ENCODE assay signal across 10 cellular contexts in the genomic region with DNA sequence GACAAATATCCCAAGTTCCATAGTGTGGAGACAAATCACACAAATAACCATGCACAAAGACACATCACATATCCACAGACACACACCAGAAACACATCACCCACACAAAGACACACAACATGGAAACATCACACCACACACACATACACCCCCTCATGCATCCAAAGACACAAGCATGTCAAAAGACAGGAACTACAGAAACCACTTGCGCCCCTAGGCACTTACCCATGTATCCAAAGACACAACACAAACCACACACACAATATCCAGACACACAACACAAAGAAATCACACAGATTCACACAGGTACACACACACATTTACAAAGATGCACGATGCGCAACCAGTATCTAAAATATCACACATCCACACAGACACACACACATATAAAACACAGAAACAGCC. TPM values are rescaled to one million over a fixed set of nuclear protein-coding genes. Genes with fewer than 3 reads are reported as not detected.
DNase-seq lines count a peak whose midpoint lies in the region; ATAC-seq, FAIRE-seq and TF ChIP-seq lines count a peak whose summit lies in the region.
"Had no signal": no experiment of that assay in that cellular context is flagged by ENCODE, and none has a peak within 500 bp of the region (broad histone marks: within the 10 kb centered on the region; RNA-seq: fewer than 3 reads in every experiment).

No MANE protein-coding gene starts in this region.

- no peak for TF ChIP-seq CTCF in A549 (IDR thresholded peaks at IDR 0.05)
- no peak for TF ChIP-seq CTCF in GM23338 (conservative IDR thresholded peaks at IDR 0.05; ENCODE audit: low read depth in 2 of 2)
- no peak for TF ChIP-seq CTCF in psoas muscle (IDR thresholded peaks at IDR 0.05)
- TF ChIP-seq CTCF in sigmoid colon (IDR thresholded peaks at IDR 0.05): no peak

- H3K79me2 ChIP-seq in GM23338 (replicated peaks; ENCODE audit: insufficient read depth) (peaks cover 11% of the 10 kb centered on the region), mesendoderm (ENCODE audit: control insufficient read depth, insufficient read depth, low read length) (no peaks in the 10 kb centered on the region)

- TF ChIP-seq EP300 in A549 (IDR thresholded peaks at IDR 0.05) (no peak), sigmoid colon (IDR thresholded peaks at IDR 0.05) (no peak)

- no peak for TF ChIP-seq RAD21 in A549 (conservative IDR thresholded peaks at IDR 0.05 in 1 of 2, IDR thresholded peaks at IDR 0.05 in 1 of 2)

- H3K4me1 ChIP-seq in A549 (peaks cover 12% of the 10 kb centered on the region), GM23338 (ENCODE audit: insufficient read depth) (peaks cover 26% of the 10 kb centered on the region), psoas muscle (no peaks in the 10 kb centered on the region), sigmoid colon (peaks cover 0 to 12% (median 11%) of the 10 kb centered on the region in 4 donors), mesendoderm (ENCODE audit: control insufficient read depth, low read depth, low read length) (peaks cover 2% of the 10 kb centered on the region)

- H3K36me3 Mint-ChIP-seq in GM23338 (ENCODE audit: low read depth): peaks cover 16% of the 10 kb centered on the region
- no peaks in the 10 kb centered on the region for H3K36me3 Mint-ChIP-seq in T-helper 2 cell treated with Interferon-gamma antibody and Interleukin-4, amounts not matched to agents 5 μg/mL and 100 μg/mL, for 36 hours (ENCODE audit: low read depth)

- H3K27me3 Mint-ChIP-seq in GM23338 (ENCODE audit: insufficient read depth, low read depth, poor library complexity): peaks cover 22% of the 10 kb centered on the region
- H3K27me3 Mint-ChIP-seq in T-helper 2 cell treated with Interferon-gamma antibody and Interleukin-4, amounts not matched to agents 5 μg/mL and 100 μg/mL, for 36 hours (ENCODE audit: low read depth): peaks cover 49% of the 10 kb centered on the region

- no peak overlapping the region for H3K18ac ChIP-seq in mesendoderm (ENCODE audit: low read length)

- H3K9me2 ChIP-seq in GM23338 (ENCODE audit: insufficient read depth): no peaks in the 10 kb centered on the region

- H4K8ac ChIP-seq in mesendoderm (ENCODE audit: low read depth, low read length): no peak overlapping the region

- H2BK5ac ChIP-seq in mesendoderm (ENCODE audit: low read length): no peak overlapping the region

- H3K4me3 Mint-ChIP-seq in GM23338: peak overlapping the region; percentile 75
- peak overlapping the region; percentile 31 for H3K4me3 Mint-ChIP-seq in T-helper 2 cell treated with Interferon-gamma antibody and Interleukin-4, amounts not matched to agents 5 μg/mL and 100 μg/mL, for 36 hours

- H3K56ac ChIP-seq in mesendoderm (ENCODE audit: low read length): no peak overlapping the region

- ATAC-seq in A549 (no peak), GM23338 (no peak), psoas muscle (no peak)

- H3K9me3 ChIP-seq in A549 (no peaks in the 10 kb centered on the region), iPS-18c (ENCODE audit: control insufficient read depth, insufficient read depth, low read length) (peaks cover 2% of the 10 kb centered on the region), psoas muscle (no peaks in the 10 kb centered on the region), sigmoid colon (no peaks in the 10 kb centered on the region)

- H2AK5ac ChIP-seq in mesendoderm (ENCODE audit: low read length): no peak overlapping the region

- no peak overlapping the region for H3K23ac ChIP-seq in mesendoderm (ENCODE audit: low read length)

- peaks cover 28% of the 10 kb centered on the region for H3K4me1 Mint-ChIP-seq in GM23338
- peaks cover 11% of the 10 kb centered on the region for H3K4me1 Mint-ChIP-seq in T-helper 2 cell treated with Interferon-gamma antibody and Interleukin-4, amounts not matched to agents 5 μg/mL and 100 μg/mL, for 36 hours (ENCODE audit: low read depth)

- no peak overlapping the region for H4K5ac ChIP-seq in mesendoderm (ENCODE audit: low read length)

- H3K36me3 ChIP-seq in GM23338 (ENCODE audit: insufficient read depth): no peaks in the 10 kb centered on the region
- H3K36me3 ChIP-seq in psoas muscle (ENCODE audit: insufficient read depth in 1 of 2, low read depth in 1 of 2): no peaks in the 10 kb centered on the region
- no peaks in the 10 kb centered on the region for H3K36me3 ChIP-seq in sigmoid colon
- H3K36me3 ChIP-seq in mesendoderm (ENCODE audit: control insufficient read depth, insufficient read depth, low read length): no peaks in the 10 kb centered on the region

- TF ChIP-seq POLR2A in A549 (IDR thresholded peaks at IDR 0.05; ENCODE audit: low read length): no peak
- TF ChIP-seq POLR2A in sigmoid colon (IDR thresholded peaks at IDR 0.05): no peak

- H3K4me2 ChIP-seq in A549: peak overlapping the region; percentile 80
- H3K4me2 ChIP-seq in GM23338: peak overlapping the region; percentile 84
- no peak overlapping the region for H3K4me2 ChIP-seq in mesendoderm (ENCODE audit: low read length)

- H3K27ac ChIP-seq in A549: no peak overlapping the region
- no peak overlapping the region for H3K27ac ChIP-seq in GM23338 (ENCODE audit: low read depth)
- no peak overlapping the region for H3K27ac ChIP-seq in psoas muscle
- H3K27ac ChIP-seq in sigmoid colon: no peak overlapping the region
- no peak overlapping the region for H3K27ac ChIP-seq in mesendoderm (ENCODE audit: low read depth, low read length)

- CTCF ChIA-PET in A549 (lab: Yijun Ruan, JAX): interaction anchor here (0.6 to 4.4 kb wide), 2 partner anchors 51 to 321 kb away, joined by 3 to 23 read pairs; no protein-coding TSS in a partner anchor

- H3K79me1 ChIP-seq in mesendoderm (ENCODE audit: low read length): no peaks in the 10 kb centered on the region

- no peak overlapping the region for H3K4me3 ChIP-seq in A549
- peak overlapping the region; percentile 72 for H3K4me3 ChIP-seq in GM23338
- H3K4me3 ChIP-seq in iPS-18c (ENCODE audit: insufficient read depth, low read depth, low read length): 0 out of 2 replicates have a peak overlapping the region, but pooled peaks have one; percentile 64
- H3K4me3 ChIP-seq in psoas muscle: no peak overlapping the region
- no peak overlapping the region for H3K4me3 ChIP-seq in sigmoid colon
- no peak overlapping the region for H3K4me3 ChIP-seq in mesendoderm (ENCODE audit: low read length)

- no peak overlapping the region for H3K4ac ChIP-seq in mesendoderm (ENCODE audit: low read depth, low read length)

- H2BK120ac ChIP-seq in mesendoderm (ENCODE audit: low read depth, low read length): no peak overlapping the region

- intact Hi-C loops in psoas muscle (cut with DNase I): loop anchor here in 1 of 2 donors (10.0 kb wide), 1 partner anchor 78 kb away; no protein-coding TSS in a partner anchor
- intact Hi-C loops in sigmoid colon (cut with DNase I): loop anchor here (10.0 kb wide), 1 partner anchor 318 kb away; the partner anchor contains the start of genes SIPA1L3 and WDR87
- intact Hi-C loops in posterior cingulate gyrus (cut with DNase I): no loop called here

- H3K27ac Mint-ChIP-seq in GM23338: no peak overlapping the region; the same call in 1 of the 2 replicates
- H3K27ac Mint-ChIP-seq in T-helper 2 cell treated with Interferon-gamma antibody and Interleukin-4, amounts not matched to agents 5 μg/mL and 100 μg/mL, for 36 hours: no peak overlapping the region

- peak; percentile 97 for FAIRE-seq in A549 (lab: Jason Lieb, UNC)

- POLR2A ChIA-PET in A549 (lab: Yijun Ruan, JAX): no interaction called here

- no peaks in the 10 kb centered on the region; the same call in none of the 3 replicates for H3K9me3 Mint-ChIP-seq in GM23338
- H3K9me3 Mint-ChIP-seq in T-helper 2 cell treated with Interferon-gamma antibody and Interleukin-4, amounts not matched to agents 5 μg/mL and 100 μg/mL, for 36 hours: no peaks in the 10 kb centered on the region

- H4K20me1 ChIP-seq in GM23338 (replicated peaks; ENCODE audit: insufficient read depth): 0 out of 2 replicates have a peak, but pooled peaks cover 6% of the 10 kb centered on the region

- 89% methylated on average over 3 of the region's 3 CpGs for WGBS in A549 (ENCODE audit: missing lambda C conversion rate)
- WGBS in psoas muscle, 3 donors: 86 to 91% (median 91%) methylated on average over 3 of the region's 3 CpGs
- WGBS in sigmoid colon, 2 donors: 81 to 94% methylated on average over 3 of the region's 3 CpGs
- no CpG with 5 or more reads among the region's 3 CpGs for WGBS in mesendoderm (ENCODE audit: extremely low coverage, insufficient coverage, low lambda C conversion rate)

- DNase-seq in A549 (ENCODE audit: low read depth in 1 of 2, low spot score in 1 of 2) (no peak), GM23338 (ENCODE audit: low spot score) (no peak), psoas muscle (no peak), sigmoid colon (no peak), posterior cingulate gyrus (no peak), mesendoderm (no peak)
- DNase-seq in T-helper 2 cell treated with Interferon-gamma antibody and Interleukin-4, amounts not matched to agents 5 μg/mL and 100 μg/mL, for 36 hours (ENCODE audit: low spot score): no peak
- DNase-seq: MV-4-11, NCI-H748 treated with DMSO at 0.1 percent for 48 hours had no signal

- H3K9ac ChIP-seq in mesendoderm (ENCODE audit: low read length): no peak overlapping the region

- peaks cover 26% of the 10 kb centered on the region for H3F3A ChIP-seq in GM23338 (replicated peaks; ENCODE audit: low read depth)

- no peak overlapping the region for H2BK15ac ChIP-seq in mesendoderm (replicated peaks; ENCODE audit: low read depth)

- H3K27me3 ChIP-seq in GM23338 (ENCODE audit: insufficient read depth): 0 out of 2 replicates have a peak, but pooled peaks cover 4% of the 10 kb centered on the region
- peaks cover 0 to 78% (median 12%) of the 10 kb centered on the region in 3 donors for H3K27me3 ChIP-seq in psoas muscle (ENCODE audit: insufficient read depth in 3 of 3, low read length in 2 of 3)
- H3K27me3 ChIP-seq in sigmoid colon: peaks cover 24 to 87% (median 60%) of the 10 kb centered on the region in 3 donors
- no peaks in the 10 kb centered on the region for H3K27me3 ChIP-seq in mesendoderm (ENCODE audit: insufficient read depth, low read length, poor library complexity)

- H2AFZ ChIP-seq in GM23338: peak overlapping the region; percentile 38; the same call in 1 of the 2 replicates

RNA-seq across cellular contexts. Expression of gene DPF1, which starts 0.9 kb away (rescaled TPM):
- polyA plus RNA-seq in A549 (2011; rRNA removed) (1.3 and 2.1 TPM in 2 replicates), A549 (2017; fragmentation: RNase III; extraction: RNeasy Plus Mini Kit Qiagen cat#74134 plus additional on column Dnase treatment) (4.4 to 6.8 TPM (median 5.3 TPM) in 3 replicates), GM23338 (2016; fragmentation: Nextera tagmentation; extraction: Ambion mirVana) (7.9 and 8.3 TPM in 2 replicates), psoas muscle (under 1 TPM; 0.07 to 0.17 (median 0.16) TPM), sigmoid colon (1 to 10 TPM in 1 of 3 donors, under 1 TPM in 1, not detected in 1; 0.12 to 1.4 TPM)
- polyA plus RNA-seq in A549 (2012; cell fraction: cytosol; rRNA removed): 5.0 and 5.1 TPM in 2 replicates
- polyA plus RNA-seq in A549 (2012; cell fraction: nucleus; rRNA removed): 11.4 and 12.1 TPM in 2 replicates
- 1.6 and 2.8 TPM in 2 replicates for polyA minus RNA-seq in A549 (2011; rRNA and poly(A)+ RNA removed)
- 8.3 and 11.7 TPM in 2 replicates for total RNA-seq in GM23338 (2014; rRNA removed; shearing (Covaris generic))
- total RNA-seq in psoas muscle (not detected), sigmoid colon (not detected)
- 4.1 TPM for polyA plus RNA-seq in mesendoderm (2013, experiment 1 of 2)
- polyA plus RNA-seq in mesendoderm (2013, experiment 2 of 2): 3.6 TPM

RNA-seq across cellular contexts. Expression of gene PPP1R14A, which starts 33.1 kb away (rescaled TPM):
- polyA plus RNA-seq in A549 (2011; rRNA removed): 14.6 and 30.5 TPM in 2 replicates
- polyA plus RNA-seq in A549 (2012; cell fraction: cytosol; rRNA removed): 281 and 324 TPM in 2 replicates
- 99.6 and 180 TPM in 2 replicates for polyA plus RNA-seq in A549 (2012; cell fraction: nucleus; rRNA removed)
- polyA plus RNA-seq in A549 (2017; fragmentation: RNase III; extraction: RNeasy Plus Mini Kit Qiagen cat#74134 plus additional on column Dnase treatment): 88.6 to 99.6 TPM (median 99.5 TPM) in 3 replicates
- 2.9 and 3.1 TPM in 2 replicates for polyA minus RNA-seq in A549 (2011; rRNA and poly(A)+ RNA removed)
- total RNA-seq in GM23338 (2014; rRNA removed; shearing (Covaris generic)): 9.4 and 14.5 TPM in 2 replicates
- 76.2 and 77.5 TPM in 2 replicates for polyA plus RNA-seq in GM23338 (2016; fragmentation: Nextera tagmentation; extraction: Ambion mirVana)
- 10 to 100 TPM in 3 of 4 donors, 1 to 10 TPM in 1; 9.2 to 17.0 (median 11.3) TPM for total RNA-seq in psoas muscle
- polyA plus RNA-seq in psoas muscle: 10 to 100 TPM in 2 of 3 donors, 1 to 10 TPM in 1; 9.9 to 18.7 (median 12.1) TPM
- total RNA-seq in sigmoid colon: 100 to 1,000 TPM; 441 to 736 (median 473) TPM
- polyA plus RNA-seq in sigmoid colon: 10 to 100 TPM; 24.6 to 93.9 (median 29.9) TPM
- 11.3 TPM for polyA plus RNA-seq in mesendoderm (2013, experiment 1 of 2)
- 10.1 TPM for polyA plus RNA-seq in mesendoderm (2013, experiment 2 of 2)

RNA-seq across cellular contexts. Expression of gene SPINT2, which starts 41.3 kb away (rescaled TPM):
- 343 and 425 TPM in 2 replicates for polyA plus RNA-seq in A549 (2011; rRNA removed)
- 347 and 383 TPM in 2 replicates for polyA plus RNA-seq in A549 (2012; cell fraction: cytosol; rRNA removed)
- polyA plus RNA-seq in A549 (2012; cell fraction: nucleus; rRNA removed): 348 and 443 TPM in 2 replicates
- polyA plus RNA-seq in A549 (2017; fragmentation: RNase III; extraction: RNeasy Plus Mini Kit Qiagen cat#74134 plus additional on column Dnase treatment): 244 to 296 TPM (median 291 TPM) in 3 replicates
- 154 and 156 TPM in 2 replicates for polyA minus RNA-seq in A549 (2011; rRNA and poly(A)+ RNA removed)
- 382 and 468 TPM in 2 replicates for total RNA-seq in GM23338 (2014; rRNA removed; shearing (Covaris generic))
- 298 and 319 TPM in 2 replicates for polyA plus RNA-seq in GM23338 (2016; fragmentation: Nextera tagmentation; extraction: Ambion mirVana)
- 1 to 10 TPM in 2 of 4 donors, under 1 TPM in 2; 0.95 to 2.2 (median 1.2) TPM for total RNA-seq in psoas muscle
- 1 to 10 TPM in 1 of 3 donors, under 1 TPM in 2; 0.49 to 1.1 (median 0.59) TPM for polyA plus RNA-seq in psoas muscle
- total RNA-seq in sigmoid colon: 10 to 100 TPM; 14.3 to 20.7 (median 16.6) TPM
- polyA plus RNA-seq in sigmoid colon: 100 to 1,000 TPM; 170 to 616 (median 178) TPM
- polyA plus RNA-seq in mesendoderm (2013, experiment 1 of 2): 134 TPM
- 134 TPM for polyA plus RNA-seq in mesendoderm (2013, experiment 2 of 2)

Comparison
In these comparisons a context has a peak if more than half of its experiments do, and no peak if none do; other contexts are left out.
1. H3K4me3 ChIP-seq: peak in GM23338 (single experiment) and iPS-18c (single experiment); none in A549 (single experiment), psoas muscle (single experiment), sigmoid colon (0 of 4) and mesendoderm (single experiment).
2. RNA of gene SPINT2, which starts 41.3 kb away (polyA plus RNA-seq): 244 to 443 TPM in A549, 298 to 319 TPM in GM23338 and 170 to 616 TPM in sigmoid colon; 0.49 to 1.1 TPM in psoas muscle; every median in the first group is over 10 times any median in the second.